ENCODE assay signal across 8 cellular contexts in genomic region chr7:104983620-104984539, GRCh38. TPM values are rescaled to one million over a fixed set of nuclear protein-coding genes. Genes with fewer than 3 reads are reported as not detected.
DNase-seq lines count a peak whose midpoint lies in the region; TF ChIP-seq lines count a peak whose summit lies in the region.

No MANE protein-coding gene starts in this region.

- peaks cover 13% of the 10 kb centered on the region; the same call in 1 of the 2 replicates for H3K36me3 ChIP-seq in OCI-LY1 (ENCODE audit: insufficient read depth, low read length)
- no peaks in the 10 kb centered on the region for H3K36me3 ChIP-seq in mucosa of stomach (ENCODE audit: control insufficient read depth, insufficient read depth, low read length)

- peaks cover 31% of the 10 kb centered on the region for H3K79me2 ChIP-seq in OCI-LY1 (ENCODE audit: insufficient read depth, low read length)

- peak overlapping the region; percentile 92 for H3K27ac ChIP-seq in OCI-LY1 (ENCODE audit: low read depth, low read length, poor library complexity, severe bottlenecking)

- no peaks in the 10 kb centered on the region for H3K9me2 ChIP-seq in OCI-LY1 (ENCODE audit: low read depth, low read length)

- TF ChIP-seq CTCF in GM20000 (IDR thresholded peaks at IDR 0.05; ENCODE audit: extremely low read depth, missing control alignments) (peak; percentile 26), OCI-LY1 (IDR thresholded peaks at IDR 0.05; ENCODE audit: low read length) (peak; percentile 61; the same call in 1 of the 2 replicates), epithelial cell of proximal tubule (conservative IDR thresholded peaks at IDR 0.05; ENCODE audit: low read depth, low read length) (peak; percentile 46)

- H3K27me3 ChIP-seq in OCI-LY1 (ENCODE audit: insufficient read depth, low read length), result no peaks in the 10 kb centered on the region
- H3K27me3 ChIP-seq in mucosa of stomach (ENCODE audit: control insufficient read depth, insufficient read depth, low read length), result no peaks in the 10 kb centered on the region

- H3K9me3 ChIP-seq in OCI-LY1 (ENCODE audit: low read length) (no peaks in the 10 kb centered on the region), mucosa of stomach (ENCODE audit: control insufficient read depth, low read length) (no peaks in the 10 kb centered on the region)

- peak overlapping the region; percentile 87 for H3K9ac ChIP-seq in OCI-LY1 (ENCODE audit: low read length)
- peak overlapping the region; percentile 95 for H3K9ac ChIP-seq in mucosa of stomach (ENCODE audit: low read length)

- peak overlapping the region; percentile 72 for H3K4me3 ChIP-seq in OCI-LY1 (ENCODE audit: low read depth, low read length, poor library complexity, severe bottlenecking)
- peak overlapping the region; percentile 61 for H3K4me3 ChIP-seq in epithelial cell of proximal tubule (ENCODE audit: low read depth, low read length)
- peak overlapping the region; percentile 90 for H3K4me3 ChIP-seq in mucosa of stomach (ENCODE audit: low read length)

- H3K4me2 ChIP-seq in OCI-LY1 (ENCODE audit: low read length), result peak overlapping the region; percentile 93

- H2AFZ ChIP-seq in OCI-LY1 (ENCODE audit: low read length), result no peak overlapping the region

- peaks cover 23% of the 10 kb centered on the region; the same call in 1 of the 2 replicates for H3F3A ChIP-seq in OCI-LY1 (ENCODE audit: insufficient read depth, low read length)

- peaks cover 47% of the 10 kb centered on the region for H3K4me1 ChIP-seq in OCI-LY1 (ENCODE audit: insufficient read depth, low read length, severe bottlenecking)
- H3K4me1 ChIP-seq in mucosa of stomach (ENCODE audit: control insufficient read depth, insufficient read depth, low read length), result peaks cover 67% of the 10 kb centered on the region

- DNase-seq in D341Med (ENCODE audit: low spot score) (peak; percentile 91), GM20000 (ENCODE audit: low spot score) (peak; percentile 80), HT-29 (ENCODE audit: low spot score) (peak; percentile 96), activated T-cell treated with anti-CD3 and anti-CD28 coated beads for 24 hours (ENCODE audit: low read depth) (peak; percentile 75), epithelial cell of proximal tubule (ENCODE audit: low read depth) (no peak)
- peak; percentile 63 to 65 for DNase-seq in stimulated activated CD8-positive, alpha-beta memory T cell treated with anti-CD3 and anti-CD28 coated beads, Interleukin-7, amount 100 ng/mL, for 1 hour (ENCODE audit: low read depth in 2 of 2)

- H4K20me1 ChIP-seq in OCI-LY1 (ENCODE audit: insufficient read depth, low read length), result 0 out of 2 replicates have a peak, but pooled peaks cover 4% of the 10 kb centered on the region

RNA-seq across cellular contexts. Expression of gene KMT2E, which starts 30.1 kb away (rescaled TPM):
- 49.6 and 54.3 TPM in 2 replicates for total RNA-seq in HT-29 (2014; rRNA removed; shearing (Covaris generic))
- total RNA-seq in epithelial cell of proximal tubule, result 19.8 and 46.4 TPM in 2 replicates
